ENCODE assay signal across 8 cellular contexts in genomic region chr4:154416183-154416543, GRCh38.
DNase-seq lines count a peak whose midpoint lies in the region; ATAC-seq and TF ChIP-seq lines count a peak whose summit lies in the region.

No MANE protein-coding gene starts in this region.

- no peak overlapping the region for H3K23ac ChIP-seq in mesendoderm (ENCODE audit: low read length)

- TF ChIP-seq CTCF in DND-41 (IDR thresholded peaks at IDR 0.05; ENCODE audit: borderline replicate concordance, extremely low read depth, low read length, poor library complexity, severe bottlenecking), result no peak

- H3K79me2 ChIP-seq in DND-41 (ENCODE audit: insufficient read depth, low read length) (no peaks in the 10 kb centered on the region), mesendoderm (ENCODE audit: control insufficient read depth, insufficient read depth, low read length) (no peaks in the 10 kb centered on the region)

- no peak overlapping the region for H4K5ac ChIP-seq in mesendoderm (ENCODE audit: low read length)

- H4K8ac ChIP-seq in mesendoderm (ENCODE audit: low read depth, low read length), result no peak overlapping the region

- peaks cover 13% of the 10 kb centered on the region for H3K4me1 Mint-ChIP-seq in central memory CD8-positive, alpha-beta T cell

- no peak overlapping the region for H2BK5ac ChIP-seq in mesendoderm (ENCODE audit: low read length)

- peak overlapping the region; percentile 58 for H3K56ac ChIP-seq in mesendoderm (ENCODE audit: low read length)

- no peak for DNase-seq in DND-41
- peak; percentile 29 for DNase-seq in HK-2 (ENCODE audit: unreplicated experiment)
- DNase-seq in central memory CD8-positive, alpha-beta T cell (ENCODE audit: low spot score in 2 of 2), result no peak
- peak; percentile 70 for DNase-seq in mesendoderm
- no peak for DNase-seq in KG1 (lab: John Stamatoyannopoulos, UW)
- no peak for DNase-seq in DMS 273 (lab: John Stamatoyannopoulos, UW; ENCODE audit: unreplicated experiment)

- peaks cover under 1% of the 10 kb centered on the region for H3K9me3 Mint-ChIP-seq in central memory CD8-positive, alpha-beta T cell

- no peak overlapping the region for H3K4ac ChIP-seq in mesendoderm (ENCODE audit: low read depth, low read length)

- H2AFZ ChIP-seq in DND-41 (ENCODE audit: low read depth, low read length), result no peak overlapping the region

- H3K18ac ChIP-seq in mesendoderm (ENCODE audit: low read length), result no peak overlapping the region

- H3K4me3 ChIP-seq in DND-41 (ENCODE audit: low read depth in 1 of 2, low read length in 2 of 2) (peak overlapping the region in 1 of 2 experiments; percentile 49; a peak in 1 of 4 replicates), mesendoderm (ENCODE audit: low read length) (peak overlapping the region; percentile 71)

- no peak overlapping the region for H2BK120ac ChIP-seq in mesendoderm (ENCODE audit: low read depth, low read length)

- H3K36me3 Mint-ChIP-seq in central memory CD8-positive, alpha-beta T cell (ENCODE audit: insufficient read depth), result peaks cover 5% of the 10 kb centered on the region

- H2AK5ac ChIP-seq in mesendoderm (ENCODE audit: low read length), result no peak overlapping the region

- no peak overlapping the region for H2BK15ac ChIP-seq in mesendoderm (replicated peaks; ENCODE audit: low read depth)

- H3K4me3 Mint-ChIP-seq in central memory CD8-positive, alpha-beta T cell, result peak overlapping the region; percentile 61

- no CpG with 5 or more reads among the region's 10 CpGs for WGBS in mesendoderm (ENCODE audit: extremely low coverage, insufficient coverage, low lambda C conversion rate)

- ATAC-seq in DND-41 (ENCODE audit: insufficient read depth, low read depth) (no peak), GM19463 (IDR thresholded peaks at IDR 0.05; ENCODE audit: unreplicated experiment) (peak; percentile 44), HG03521 (IDR thresholded peaks at IDR 0.05; ENCODE audit: unreplicated experiment) (no peak)
- ATAC-seq in central memory CD8-positive, alpha-beta T cell (replicated peaks; ENCODE audit: extremely low read depth, poor library complexity, severe bottlenecking), result no peak

- H3K27ac Mint-ChIP-seq in central memory CD8-positive, alpha-beta T cell (ENCODE audit: low read depth), result no peak overlapping the region

- H3K27me3 ChIP-seq in DND-41 (ENCODE audit: insufficient read depth, low read length, poor library complexity) (peaks cover 22% of the 10 kb centered on the region), mesendoderm (ENCODE audit: insufficient read depth, low read length, poor library complexity) (no peaks in the 10 kb centered on the region)

- H3K4me2 ChIP-seq in DND-41 (ENCODE audit: insufficient read depth, low read length) (peak overlapping the region; percentile 68), mesendoderm (ENCODE audit: low read length) (peak overlapping the region; percentile 95)

- H4K20me1 ChIP-seq in DND-41 (ENCODE audit: insufficient read depth, low read length), result no peaks in the 10 kb centered on the region

- H3K9me3 ChIP-seq in DND-41 (ENCODE audit: insufficient read depth, low read length, severe bottlenecking), result no peaks in the 10 kb centered on the region

- H3K4me1 ChIP-seq in DND-41 (ENCODE audit: insufficient read depth, low read length) (peaks cover 16% of the 10 kb centered on the region), mesendoderm (ENCODE audit: control insufficient read depth, low read depth, low read length) (no peaks in the 10 kb centered on the region)

- no peaks in the 10 kb centered on the region for H3K36me3 ChIP-seq in DND-41 (ENCODE audit: insufficient read depth, low read length)
- no peaks in the 10 kb centered on the region for H3K36me3 ChIP-seq in mesendoderm (ENCODE audit: control insufficient read depth, insufficient read depth, low read length)

- H3K27ac ChIP-seq in DND-41 (ENCODE audit: low read length) (no peak overlapping the region), mesendoderm (ENCODE audit: low read depth, low read length) (no peak overlapping the region)

- H3K27me3 Mint-ChIP-seq in central memory CD8-positive, alpha-beta T cell, result peaks cover 53% of the 10 kb centered on the region

- H3K9ac ChIP-seq in DND-41 (ENCODE audit: low read depth, low read length) (no peak overlapping the region), mesendoderm (ENCODE audit: low read length) (peak overlapping the region; percentile 61)

- H3K79me1 ChIP-seq in mesendoderm (ENCODE audit: low read length), result no peaks in the 10 kb centered on the region

Comparison
In these comparisons a context has a peak if more than half of its experiments do, and no peak if none do; other contexts are left out.
1. DNase-seq: peak in HK-2 (single experiment) and mesendoderm (single experiment); none in DND-41 (single experiment), central memory CD8-positive, alpha-beta T cell (0 of 2), KG1 (single experiment) and DMS 273 (single experiment).